23 cellular contexts compared by ENCODE assay signal in genomic region chr5:56663523-56663922, GRCh38.
"Had no signal": no experiment of that assay in that cellular context is flagged by ENCODE, and none has a peak within 500 bp of the region (broad histone marks: within the 10 kb centered on the region; RNA-seq: fewer than 3 reads in every experiment).

No MANE protein-coding gene starts in this region.

- H3K4me1 Mint-ChIP-seq: endodermal cell; stimulated activated effector memory CD8-positive, alpha-beta T cell treated with anti-CD3 and anti-CD28 coated beads, Interleukin-12 subunit alpha, Interleukin-12 subunit beta, amount 100 ng/mL, for 72 hours had no signal

- H3K27ac Mint-ChIP-seq: endodermal cell; memory B cell; natural killer cell treated with Interleukin-12 subunit alpha and Interleukin-12 subunit beta and Interleukin-15 and Interleukin-18, amount 100 ng/mL, for 72 hours; stimulated activated effector memory CD8-positive, alpha-beta T cell treated with anti-CD3 and anti-CD28 coated beads, Interleukin-12 subunit alpha, Interleukin-12 subunit beta, amount 100 ng/mL, for 72 hours; type B pancreatic cell had no signal

- H2AFZ ChIP-seq: parathyroid adenoma had no signal

- H3K36me3 Mint-ChIP-seq: natural killer cell treated with Interleukin-12 subunit alpha and Interleukin-12 subunit beta and Interleukin-15 and Interleukin-18, amount 100 ng/mL, for 72 hours; stimulated activated effector memory CD8-positive, alpha-beta T cell treated with anti-CD3 and anti-CD28 coated beads, Interleukin-12 subunit alpha, Interleukin-12 subunit beta, amount 100 ng/mL, for 72 hours; type B pancreatic cell had no signal

- H3K27ac ChIP-seq: foreskin keratinocyte, left ventricle myocardium inferior, lower lobe of right lung, parathyroid adenoma, psoas muscle, right lobe of liver, suprapubic skin, uterus had no signal

- H3K4me1 ChIP-seq: left ventricle myocardium inferior, lower lobe of right lung, parathyroid adenoma, psoas muscle, right lobe of liver, uterus had no signal

- H3K9me3 Mint-ChIP-seq: natural killer cell treated with Interleukin-12 subunit alpha and Interleukin-12 subunit beta and Interleukin-15 and Interleukin-18, amount 100 ng/mL, for 72 hours; stimulated activated effector memory CD8-positive, alpha-beta T cell treated with anti-CD3 and anti-CD28 coated beads, Interleukin-12 subunit alpha, Interleukin-12 subunit beta, amount 100 ng/mL, for 72 hours had no signal

- H3K27me3 Mint-ChIP-seq: memory B cell, type B pancreatic cell had no signal

- ATAC-seq: foreskin keratinocyte; left cardiac atrium; lower lobe of right lung; natural killer cell treated with Interleukin-12 subunit alpha and Interleukin-12 subunit beta and Interleukin-15 and Interleukin-18, amount 100 ng/mL, for 72 hours; psoas muscle; right lobe of liver; stimulated activated effector memory CD8-positive, alpha-beta T cell treated with anti-CD3 and anti-CD28 coated beads, Interleukin-12 subunit alpha, Interleukin-12 subunit beta, amount 100 ng/mL, for 72 hours; stimulated activated naive CD8-positive, alpha-beta T cell treated with anti-CD3 and anti-CD28 coated beads, Interleukin-15, Interleukin-2, amounts not matched to agents 100 U/mL and 50 U/mL, for 24 hours had no signal

- H3K36me3 ChIP-seq: left ventricle myocardium inferior, lower lobe of right lung, right lobe of liver, suprapubic skin, thyroid gland, uterus had no signal

- H3K4me3 Mint-ChIP-seq: endodermal cell; memory B cell; natural killer cell treated with Interleukin-12 subunit alpha and Interleukin-12 subunit beta and Interleukin-15 and Interleukin-18, amount 100 ng/mL, for 72 hours; stimulated activated effector memory CD8-positive, alpha-beta T cell treated with anti-CD3 and anti-CD28 coated beads, Interleukin-12 subunit alpha, Interleukin-12 subunit beta, amount 100 ng/mL, for 72 hours; type B pancreatic cell had no signal

- H3K9me3 ChIP-seq: lower lobe of right lung, psoas muscle, right lobe of liver, suprapubic skin, thyroid gland, uterus had no signal

- H3K79me2 ChIP-seq: parathyroid adenoma had no signal

- H3K9ac ChIP-seq: parathyroid adenoma had no signal

- H3K4me3 ChIP-seq: left ventricle myocardium inferior, lower lobe of right lung, psoas muscle, right lobe of liver, suprapubic skin, thyroid gland, uterus had no signal

- DNase-seq: effector CD4-positive, alpha-beta T cell; endodermal cell; erythroblast; foreskin keratinocyte; kidney; left cardiac atrium; left ventricle myocardium inferior; lower lobe of right lung; midbrain; psoas muscle; retina; right lobe of liver; stimulated activated CD4-positive, alpha-beta T cell treated with anti-CD3 and anti-CD28 coated beads, Interleukin-4, amount 100 ng/mL, for 1 hour; stimulated activated CD8-positive, alpha-beta memory T cell treated with anti-CD3 and anti-CD28 coated beads, Interleukin-4, amount 100 ng/mL, for 48 hours; stimulated activated naive CD8-positive, alpha-beta T cell treated with anti-CD3 and anti-CD28 coated beads, Interleukin-15, Interleukin-2, amounts not matched to agents 100 U/mL and 50 U/mL, for 24 hours; uterus had no signal

- H3K27me3 ChIP-seq: foreskin keratinocyte, right lobe of liver, suprapubic skin, thyroid gland, uterus had no signal
